Comparison of ENCODE assay signal across 7 cellular contexts in genomic region chr14:19197488-19198234, GRCh38.
A peak's percentile ranks its signal among the peaks of the same experiment; 100 is the strongest.
DNase-seq lines count a peak whose midpoint lies in the region; ATAC-seq, FAIRE-seq and TF ChIP-seq lines count a peak whose summit lies in the region.
"Not testable (repeated sequence)": the region's sequence is repeated elsewhere in the genome, so short reads cannot be mapped to it uniquely, and the experiment has no call there.

No MANE protein-coding gene starts in this region.

- CTCF ChIA-PET in endothelial cell of umbilical vein (lab: Charles Lee): not testable (repeated sequence)

- not testable (repeated sequence) for H3K9me1 ChIP-seq in endothelial cell of umbilical vein (replicated peaks; ENCODE audit: control insufficient read depth, extremely low read depth, insufficient read depth, low read length)

- not testable (repeated sequence) for TF ChIP-seq CTCF in DND-41 (IDR thresholded peaks at IDR 0.05; ENCODE audit: borderline replicate concordance, extremely low read depth, low read length, poor library complexity, severe bottlenecking); bronchial epithelial cell (IDR thresholded peaks at IDR 0.05; ENCODE audit: insufficient read depth, low read length, severe bottlenecking); endothelial cell of umbilical vein (IDR thresholded peaks at IDR 0.05; ENCODE audit: extremely low read depth in 1 of 2, insufficient read depth in 1 of 2, low read depth in 1 of 2, low read length in 2 of 2); osteoblast (IDR thresholded peaks at IDR 0.05; ENCODE audit: extremely low read depth, low read depth, low read length); upper lobe of right lung (IDR thresholded peaks at IDR 0.05)

- POLR2A ChIA-PET in endothelial cell of umbilical vein (lab: Charles Lee): not testable (repeated sequence)

- not testable (repeated sequence) for H3K79me2 ChIP-seq in DND-41 (ENCODE audit: insufficient read depth, low read length); endothelial cell of umbilical vein (ENCODE audit: control insufficient read depth, insufficient read depth, low read length); osteoblast (ENCODE audit: insufficient read depth, low read length)

- H2AFZ ChIP-seq in DND-41 (ENCODE audit: low read depth, low read length); endothelial cell of umbilical vein (ENCODE audit: low read depth, low read length); osteoblast (ENCODE audit: low read length): not testable (repeated sequence)

- FAIRE-seq in bronchial epithelial cell (lab: Jason Lieb, UNC) (peak; percentile 23), endothelial cell of umbilical vein (lab: Jason Lieb, UNC) (peak; percentile 47)

- H3K4me2 ChIP-seq in DND-41 (ENCODE audit: insufficient read depth, low read length); endothelial cell of umbilical vein (ENCODE audit: insufficient read depth, low read length); osteoblast (ENCODE audit: insufficient read depth, low read length): not testable (repeated sequence)

- not testable (repeated sequence) for H3K9ac ChIP-seq in DND-41 (ENCODE audit: low read depth, low read length); endothelial cell of umbilical vein (replicated peaks; ENCODE audit: extremely low read depth, insufficient read depth, low read length)
- peak overlapping the region; percentile 53 for H3K9ac ChIP-seq in HUES6 (ENCODE audit: low read length)

- H3K9me3 ChIP-seq in DND-41 (ENCODE audit: insufficient read depth, low read length, severe bottlenecking); HUES6 (ENCODE audit: control insufficient read depth, insufficient read depth, low read depth, low read length); endothelial cell of umbilical vein (replicated peaks; ENCODE audit: control insufficient read depth, insufficient read depth, low read length); osteoblast (ENCODE audit: low read depth, low read length); upper lobe of right lung: not testable (repeated sequence)

- ATAC-seq in DND-41 (ENCODE audit: insufficient read depth, low read depth) (0 out of 3 replicates have a peak, but pooled peaks have one; percentile 19), left lobe of liver (peak; percentile 10), upper lobe of right lung (peak; percentile 7)

- H3K27ac ChIP-seq in DND-41 (ENCODE audit: low read length): peak overlapping the region; percentile 54; the same call in 1 of the 2 replicates
- H3K27ac ChIP-seq in HUES6 (ENCODE audit: low read depth, low read length); endothelial cell of umbilical vein (ENCODE audit: insufficient read depth, low read depth, low read length); osteoblast (ENCODE audit: low read depth, low read length); upper lobe of right lung: not testable (repeated sequence)

- H4K20me1 ChIP-seq in DND-41 (ENCODE audit: insufficient read depth, low read length); endothelial cell of umbilical vein (replicated peaks; ENCODE audit: control insufficient read depth, extremely low read depth, insufficient read depth, low read length); osteoblast (ENCODE audit: insufficient read depth, low read length): not testable (repeated sequence)

- not testable (repeated sequence) for H3K36me3 ChIP-seq in DND-41 (ENCODE audit: insufficient read depth, low read length); HUES6 (ENCODE audit: control insufficient read depth, insufficient read depth, low read length); bronchial epithelial cell (ENCODE audit: control insufficient read depth, insufficient read depth, low read length); endothelial cell of umbilical vein (ENCODE audit: control insufficient read depth in 2 of 2, extremely low read depth in 1 of 2, insufficient read depth in 2 of 2, low read length in 2 of 2); osteoblast (ENCODE audit: insufficient read depth, low read length); upper lobe of right lung

- not testable (repeated sequence) for H3K4me3 ChIP-seq in DND-41 (ENCODE audit: low read depth in 1 of 2, low read length in 2 of 2); HUES6 (ENCODE audit: low read depth, low read length); bronchial epithelial cell (ENCODE audit: low read depth, low read length); endothelial cell of umbilical vein (replicated peaks in 1 of 3; ENCODE audit: insufficient read depth in 1 of 3, low read depth in 1 of 3, low read length in 3 of 3); osteoblast (ENCODE audit: insufficient read depth, low read length); upper lobe of right lung

- dilution Hi-C loops in endothelial cell of umbilical vein (cut with MboI; ENCODE audit: extremely low pct_ligation_motif_present, low sequenced_read_pairs): not testable (repeated sequence)

- H3K27me3 ChIP-seq in DND-41 (ENCODE audit: insufficient read depth, low read length, poor library complexity); HUES6 (ENCODE audit: control insufficient read depth, insufficient read depth, low read length); bronchial epithelial cell (ENCODE audit: control insufficient read depth, insufficient read depth, low read length); endothelial cell of umbilical vein (ENCODE audit: control insufficient read depth in 2 of 2, insufficient read depth in 2 of 2, low read length in 2 of 2); osteoblast (ENCODE audit: insufficient read depth, low read length); upper lobe of right lung: not testable (repeated sequence)

- intact Hi-C loops in endothelial cell of umbilical vein (cut with micrococcal nuclease); upper lobe of right lung (cut with DNase I): not testable (repeated sequence)

- BruUV-seq in endothelial cell of umbilical vein (replicated peaks; lab: Mats Ljungman, UMichigan): not testable (repeated sequence)

- DNase-seq in DND-41; bronchial epithelial cell (ENCODE audit: low read depth); endothelial cell of umbilical vein (ENCODE audit: low read depth, low spot score); left lobe of liver (ENCODE audit: low spot score); upper lobe of right lung: not testable (repeated sequence)
- DNase-seq in osteoblast (ENCODE audit: insufficient read length, low spot score, missing footprints): peak; percentile 8

- not testable (repeated sequence) for TF ChIP-seq POLR2A in endothelial cell of umbilical vein (IDR thresholded peaks at IDR 0.05; ENCODE audit: low read depth, low read length)

- not testable (repeated sequence) for H3K4me1 ChIP-seq in DND-41 (ENCODE audit: insufficient read depth, low read length); HUES6 (ENCODE audit: control insufficient read depth, insufficient read depth, low read length); endothelial cell of umbilical vein (ENCODE audit: control insufficient read depth, extremely low read depth, insufficient read depth, low read length); osteoblast (ENCODE audit: insufficient read depth, low read length); upper lobe of right lung
